ENCODE assay signal across 1 cellular context in the genomic region with DNA sequence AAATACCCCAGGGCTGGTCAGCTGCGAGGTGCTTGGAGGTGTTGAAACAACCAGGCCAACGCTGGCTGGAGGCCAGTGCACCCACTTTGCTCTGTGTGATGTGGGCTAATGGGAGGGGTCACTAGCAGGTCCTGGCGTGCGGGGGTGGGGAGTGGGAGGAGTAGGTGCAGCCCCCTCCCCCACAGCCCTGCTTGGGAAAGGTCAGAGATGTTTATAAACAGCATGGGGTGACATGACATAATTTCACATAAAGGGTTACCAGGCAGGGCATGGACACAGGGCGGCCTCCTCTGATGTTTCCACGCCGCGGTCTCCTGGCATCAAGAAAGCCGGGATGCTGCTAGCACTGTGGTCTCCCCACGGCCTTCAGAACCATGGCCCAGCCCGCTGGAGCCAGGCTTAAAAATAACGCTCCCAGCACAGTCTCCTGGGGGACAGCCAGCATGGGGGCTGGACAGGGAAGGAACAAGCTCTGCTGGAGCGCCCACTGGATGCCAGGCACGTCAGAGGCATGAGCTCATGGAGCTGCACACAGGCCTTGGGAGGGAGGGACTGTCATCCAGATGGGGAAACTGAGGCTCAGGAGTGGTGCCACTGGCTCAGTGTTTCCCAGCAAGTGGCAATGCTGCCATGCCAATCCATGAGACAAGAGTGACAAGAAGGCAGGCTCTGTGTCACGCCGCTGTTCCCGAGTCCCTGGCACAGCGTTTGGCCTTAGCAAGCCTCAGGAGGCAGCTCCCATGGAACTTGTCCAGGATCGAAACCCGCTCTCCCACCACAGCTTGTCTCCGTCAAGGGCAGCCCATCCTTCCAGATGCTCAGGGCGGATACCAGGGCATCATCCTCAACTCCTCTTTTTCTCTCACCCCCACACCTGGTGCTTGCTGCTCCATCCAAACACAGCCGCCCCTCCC.
TF ChIP-seq lines count a peak whose summit lies in the region.

No MANE protein-coding gene starts in this region.

TF ChIP-seq in HepG2, 621 proteins besides CTCF, POLR2A, EP300 and RAD21 (continued from another document and continues in another):
- TF ChIP-seq, protein P1, sequence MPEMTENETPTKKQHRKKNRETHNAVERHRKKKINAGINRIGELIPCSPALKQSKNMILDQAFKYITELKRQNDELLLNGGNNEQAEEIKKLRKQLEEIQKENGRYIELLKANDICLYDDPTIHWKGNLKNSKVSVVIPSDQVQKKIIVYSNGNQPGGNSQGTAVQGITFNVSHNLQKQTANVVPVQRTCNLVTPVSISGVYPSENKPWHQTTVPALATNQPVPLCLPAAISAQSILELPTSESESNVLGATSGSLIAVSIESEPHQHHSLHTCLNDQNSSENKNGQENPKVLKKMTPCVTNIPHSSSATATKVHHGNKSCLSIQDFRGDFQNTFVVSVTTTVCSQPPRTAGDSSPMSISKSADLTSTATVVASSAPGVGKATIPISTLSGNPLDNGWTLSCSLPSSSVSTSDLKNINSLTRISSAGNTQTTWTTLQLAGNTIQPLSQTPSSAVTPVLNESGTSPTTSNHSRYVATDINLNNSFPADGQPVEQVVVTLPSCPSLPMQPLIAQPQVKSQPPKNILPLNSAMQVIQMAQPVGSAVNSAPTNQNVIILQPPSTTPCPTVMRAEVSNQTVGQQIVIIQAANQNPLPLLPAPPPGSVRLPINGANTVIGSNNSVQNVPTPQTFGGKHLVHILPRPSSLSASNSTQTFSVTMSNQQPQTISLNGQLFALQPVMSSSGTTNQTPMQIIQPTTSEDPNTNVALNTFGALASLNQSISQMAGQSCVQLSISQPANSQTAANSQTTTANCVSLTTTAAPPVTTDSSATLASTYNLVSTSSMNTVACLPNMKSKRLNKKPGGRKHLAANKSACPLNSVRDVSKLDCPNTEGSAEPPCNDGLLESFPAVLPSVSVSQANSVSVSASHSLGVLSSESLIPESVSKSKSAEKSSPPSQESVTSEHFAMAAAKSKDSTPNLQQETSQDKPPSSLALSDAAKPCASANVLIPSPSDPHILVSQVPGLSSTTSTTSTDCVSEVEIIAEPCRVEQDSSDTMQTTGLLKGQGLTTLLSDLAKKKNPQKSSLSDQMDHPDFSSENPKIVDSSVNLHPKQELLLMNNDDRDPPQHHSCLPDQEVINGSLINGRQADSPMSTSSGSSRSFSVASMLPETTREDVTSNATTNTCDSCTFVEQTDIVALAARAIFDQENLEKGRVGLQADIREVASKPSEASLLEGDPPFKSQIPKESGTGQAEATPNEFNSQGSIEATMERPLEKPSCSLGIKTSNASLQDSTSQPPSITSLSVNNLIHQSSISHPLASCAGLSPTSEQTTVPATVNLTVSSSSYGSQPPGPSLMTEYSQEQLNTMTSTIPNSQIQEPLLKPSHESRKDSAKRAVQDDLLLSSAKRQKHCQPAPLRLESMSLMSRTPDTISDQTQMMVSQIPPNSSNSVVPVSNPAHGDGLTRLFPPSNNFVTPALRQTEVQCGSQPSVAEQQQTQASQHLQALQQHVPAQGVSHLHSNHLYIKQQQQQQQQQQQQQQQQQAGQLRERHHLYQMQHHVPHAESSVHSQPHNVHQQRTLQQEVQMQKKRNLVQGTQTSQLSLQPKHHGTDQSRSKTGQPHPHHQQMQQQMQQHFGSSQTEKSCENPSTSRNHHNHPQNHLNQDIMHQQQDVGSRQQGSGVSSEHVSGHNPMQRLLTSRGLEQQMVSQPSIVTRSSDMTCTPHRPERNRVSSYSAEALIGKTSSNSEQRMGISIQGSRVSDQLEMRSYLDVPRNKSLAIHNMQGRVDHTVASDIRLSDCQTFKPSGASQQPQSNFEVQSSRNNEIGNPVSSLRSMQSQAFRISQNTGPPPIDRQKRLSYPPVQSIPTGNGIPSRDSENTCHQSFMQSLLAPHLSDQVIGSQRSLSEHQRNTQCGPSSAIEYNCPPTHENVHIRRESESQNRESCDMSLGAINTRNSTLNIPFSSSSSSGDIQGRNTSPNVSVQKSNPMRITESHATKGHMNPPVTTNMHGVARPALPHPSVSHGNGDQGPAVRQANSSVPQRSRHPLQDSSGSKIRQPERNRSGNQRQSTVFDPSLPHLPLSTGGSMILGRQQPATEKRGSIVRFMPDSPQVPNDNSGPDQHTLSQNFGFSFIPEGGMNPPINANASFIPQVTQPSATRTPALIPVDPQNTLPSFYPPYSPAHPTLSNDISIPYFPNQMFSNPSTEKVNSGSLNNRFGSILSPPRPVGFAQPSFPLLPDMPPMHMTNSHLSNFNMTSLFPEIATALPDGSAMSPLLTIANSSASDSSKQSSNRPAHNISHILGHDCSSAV (CRISPR knock-in tag; IDR thresholded peaks at IDR 0.05; ENCODE audit: borderline replicate concordance), result no peak
- TF ChIP-seq, protein P2, sequence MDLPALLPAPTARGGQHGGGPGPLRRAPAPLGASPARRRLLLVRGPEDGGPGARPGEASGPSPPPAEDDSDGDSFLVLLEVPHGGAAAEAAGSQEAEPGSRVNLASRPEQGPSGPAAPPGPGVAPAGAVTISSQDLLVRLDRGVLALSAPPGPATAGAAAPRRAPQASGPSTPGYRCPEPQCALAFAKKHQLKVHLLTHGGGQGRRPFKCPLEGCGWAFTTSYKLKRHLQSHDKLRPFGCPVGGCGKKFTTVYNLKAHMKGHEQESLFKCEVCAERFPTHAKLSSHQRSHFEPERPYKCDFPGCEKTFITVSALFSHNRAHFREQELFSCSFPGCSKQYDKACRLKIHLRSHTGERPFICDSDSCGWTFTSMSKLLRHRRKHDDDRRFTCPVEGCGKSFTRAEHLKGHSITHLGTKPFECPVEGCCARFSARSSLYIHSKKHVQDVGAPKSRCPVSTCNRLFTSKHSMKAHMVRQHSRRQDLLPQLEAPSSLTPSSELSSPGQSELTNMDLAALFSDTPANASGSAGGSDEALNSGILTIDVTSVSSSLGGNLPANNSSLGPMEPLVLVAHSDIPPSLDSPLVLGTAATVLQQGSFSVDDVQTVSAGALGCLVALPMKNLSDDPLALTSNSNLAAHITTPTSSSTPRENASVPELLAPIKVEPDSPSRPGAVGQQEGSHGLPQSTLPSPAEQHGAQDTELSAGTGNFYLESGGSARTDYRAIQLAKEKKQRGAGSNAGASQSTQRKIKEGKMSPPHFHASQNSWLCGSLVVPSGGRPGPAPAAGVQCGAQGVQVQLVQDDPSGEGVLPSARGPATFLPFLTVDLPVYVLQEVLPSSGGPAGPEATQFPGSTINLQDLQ (CRISPR knock-in tag; IDR thresholded peaks at IDR 0.05), result peak; percentile 94
- TF ChIP-seq GLI4 (CRISPR knock-in tag; IDR thresholded peaks at IDR 0.05; ENCODE audit: borderline replicate concordance) (no peak), FOXO1 (CRISPR knock-in tag; IDR thresholded peaks at IDR 0.05) (peak; percentile 100), HNF4A (CRISPR knock-in tag; IDR thresholded peaks at IDR 0.05) (peak; percentile 94), JARID2 (CRISPR knock-in tag; IDR thresholded peaks at IDR 0.05; ENCODE audit: insufficient replicate concordance) (no peak), TCF7L2 (IDR thresholded peaks at IDR 0.05; ENCODE audit: low read depth, low read length) (peak; percentile 92), ZNF282 (IDR thresholded peaks at IDR 0.05; ENCODE audit: partially characterized antibody) (no peak), ZNF839 (CRISPR knock-in tag; IDR thresholded peaks at IDR 0.05; ENCODE audit: borderline replicate concordance) (peak; percentile 53; the same call in 1 of the 2 replicates), ZFP41 (CRISPR knock-in tag; IDR thresholded peaks at IDR 0.05; ENCODE audit: borderline replicate concordance) (peak; percentile 16; the same call in 1 of the 2 replicates), TBX3 (IDR thresholded peaks at IDR 0.05; ENCODE audit: borderline replicate concordance) (peak; percentile 91), ZNF567 (CRISPR knock-in tag; IDR thresholded peaks at IDR 0.05; ENCODE audit: borderline replicate concordance) (no peak; the same call in 1 of the 2 replicates), PAWR (CRISPR knock-in tag; IDR thresholded peaks at IDR 0.05; ENCODE audit: borderline replicate concordance) (peak; percentile 97), ZSCAN29 (CRISPR knock-in tag; conservative IDR thresholded peaks at IDR 0.05) (peak; percentile 99), ZNF230 (CRISPR knock-in tag; IDR thresholded peaks at IDR 0.05) (0 out of 2 replicates have a peak, but pooled peaks have one; percentile 61), HNF4G (IDR thresholded peaks at IDR 0.05; ENCODE audit: borderline replicate concordance, low read depth, low read length) (peak; percentile 92), HNF4G (CRISPR knock-in tag; IDR thresholded peaks at IDR 0.05; ENCODE audit: borderline replicate concordance, low read depth) (peak; percentile 90), THAP11 (CRISPR knock-in tag; IDR thresholded peaks at IDR 0.05) (peak; percentile 89), FLYWCH1 (CRISPR knock-in tag; IDR thresholded peaks at IDR 0.05) (0 out of 2 replicates have a peak, but pooled peaks have one; percentile 70), SUZ12 (IDR thresholded peaks at IDR 0.05; ENCODE audit: low read depth, low read length) (no peak), ARNTL (CRISPR knock-in tag; IDR thresholded peaks at IDR 0.05) (peak; percentile 96), KLF12 (CRISPR knock-in tag; IDR thresholded peaks at IDR 0.05; ENCODE audit: borderline replicate concordance) (peak; percentile 68), SPEN (CRISPR knock-in tag; IDR thresholded peaks at IDR 0.05; ENCODE audit: low read depth) (peak; percentile 88), ZBTB3 (CRISPR knock-in tag; IDR thresholded peaks at IDR 0.05; ENCODE audit: borderline replicate concordance, low read depth) (peak; percentile 90; the same call in 1 of the 2 replicates), DNMT1 (CRISPR knock-in tag; IDR thresholded peaks at IDR 0.05) (0 out of 2 replicates have a peak, but pooled peaks have one; percentile 64), ZNF749 (CRISPR knock-in tag; IDR thresholded peaks at IDR 0.05; ENCODE audit: borderline replicate concordance) (peak; percentile 94), NR1H2 (CRISPR knock-in tag; IDR thresholded peaks at IDR 0.05; ENCODE audit: borderline replicate concordance, low read depth) (peak; percentile 84; the same call in 1 of the 2 replicates), ZNF552 (CRISPR knock-in tag; IDR thresholded peaks at IDR 0.05; ENCODE audit: borderline replicate concordance) (peak; percentile 78), ZNF777 (CRISPR knock-in tag; IDR thresholded peaks at IDR 0.05) (peak; percentile 59)
- TF ChIP-seq, protein P3, sequence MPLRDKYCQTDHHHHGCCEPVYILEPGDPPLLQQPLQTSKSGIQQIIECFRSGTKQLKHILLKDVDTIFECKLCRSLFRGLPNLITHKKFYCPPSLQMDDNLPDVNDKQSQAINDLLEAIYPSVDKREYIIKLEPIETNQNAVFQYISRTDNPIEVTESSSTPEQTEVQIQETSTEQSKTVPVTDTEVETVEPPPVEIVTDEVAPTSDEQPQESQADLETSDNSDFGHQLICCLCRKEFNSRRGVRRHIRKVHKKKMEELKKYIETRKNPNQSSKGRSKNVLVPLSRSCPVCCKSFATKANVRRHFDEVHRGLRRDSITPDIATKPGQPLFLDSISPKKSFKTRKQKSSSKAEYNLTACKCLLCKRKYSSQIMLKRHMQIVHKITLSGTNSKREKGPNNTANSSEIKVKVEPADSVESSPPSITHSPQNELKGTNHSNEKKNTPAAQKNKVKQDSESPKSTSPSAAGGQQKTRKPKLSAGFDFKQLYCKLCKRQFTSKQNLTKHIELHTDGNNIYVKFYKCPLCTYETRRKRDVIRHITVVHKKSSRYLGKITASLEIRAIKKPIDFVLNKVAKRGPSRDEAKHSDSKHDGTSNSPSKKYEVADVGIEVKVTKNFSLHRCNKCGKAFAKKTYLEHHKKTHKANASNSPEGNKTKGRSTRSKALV (CRISPR knock-in tag; IDR thresholded peaks at IDR 0.05), result peak; percentile 38
- TF ChIP-seq, protein P4, sequence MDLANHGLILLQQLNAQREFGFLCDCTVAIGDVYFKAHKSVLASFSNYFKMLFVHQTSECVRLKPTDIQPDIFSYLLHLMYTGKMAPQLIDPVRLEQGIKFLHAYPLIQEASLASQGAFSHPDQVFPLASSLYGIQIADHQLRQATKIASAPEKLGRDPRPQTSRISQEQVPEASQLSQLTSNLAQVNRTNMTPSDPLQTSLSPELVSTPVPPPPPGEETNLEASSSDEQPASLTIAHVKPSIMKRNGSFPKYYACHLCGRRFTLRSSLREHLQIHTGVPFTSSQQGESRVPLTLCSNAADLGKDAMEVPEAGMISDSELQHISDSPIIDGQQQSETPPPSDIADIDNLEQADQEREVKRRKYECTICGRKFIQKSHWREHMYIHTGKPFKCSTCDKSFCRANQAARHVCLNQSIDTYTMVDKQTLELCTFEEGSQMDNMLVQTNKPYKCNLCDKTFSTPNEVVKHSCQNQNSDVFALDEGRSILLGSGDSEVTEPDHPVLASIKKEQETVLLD (CRISPR knock-in tag; IDR thresholded peaks at IDR 0.05; ENCODE audit: low read depth), result peak; percentile 74; the same call in 1 of the 2 replicates
- TF ChIP-seq, protein P5, sequence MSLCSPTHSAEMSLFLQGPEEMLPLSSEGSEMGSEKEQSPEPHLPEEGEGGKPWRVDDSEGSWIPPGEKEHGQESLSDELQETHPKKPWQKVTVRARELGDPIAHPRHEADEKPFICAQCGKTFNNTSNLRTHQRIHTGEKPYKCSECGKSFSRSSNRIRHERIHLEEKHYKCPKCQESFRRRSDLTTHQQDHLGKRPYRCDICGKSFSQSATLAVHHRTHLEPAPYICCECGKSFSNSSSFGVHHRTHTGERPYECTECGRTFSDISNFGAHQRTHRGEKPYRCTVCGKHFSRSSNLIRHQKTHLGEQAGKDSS (CRISPR knock-in tag; IDR thresholded peaks at IDR 0.05; ENCODE audit: borderline replicate concordance, low read depth), result peak; percentile 87
- TF ChIP-seq, protein P6, sequence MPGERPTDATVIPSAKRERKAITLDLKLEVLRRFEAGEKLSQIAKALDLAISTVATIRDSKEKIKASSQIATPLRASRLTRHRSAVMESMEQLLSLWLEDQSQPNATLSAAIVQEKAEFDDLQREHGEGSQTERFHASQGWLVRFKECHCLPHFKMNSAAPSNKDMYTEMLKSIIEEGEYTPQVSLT (CRISPR knock-in tag; IDR thresholded peaks at IDR 0.05; ENCODE audit: borderline replicate concordance, low read depth), result no peak
- TF ChIP-seq, protein P7, sequence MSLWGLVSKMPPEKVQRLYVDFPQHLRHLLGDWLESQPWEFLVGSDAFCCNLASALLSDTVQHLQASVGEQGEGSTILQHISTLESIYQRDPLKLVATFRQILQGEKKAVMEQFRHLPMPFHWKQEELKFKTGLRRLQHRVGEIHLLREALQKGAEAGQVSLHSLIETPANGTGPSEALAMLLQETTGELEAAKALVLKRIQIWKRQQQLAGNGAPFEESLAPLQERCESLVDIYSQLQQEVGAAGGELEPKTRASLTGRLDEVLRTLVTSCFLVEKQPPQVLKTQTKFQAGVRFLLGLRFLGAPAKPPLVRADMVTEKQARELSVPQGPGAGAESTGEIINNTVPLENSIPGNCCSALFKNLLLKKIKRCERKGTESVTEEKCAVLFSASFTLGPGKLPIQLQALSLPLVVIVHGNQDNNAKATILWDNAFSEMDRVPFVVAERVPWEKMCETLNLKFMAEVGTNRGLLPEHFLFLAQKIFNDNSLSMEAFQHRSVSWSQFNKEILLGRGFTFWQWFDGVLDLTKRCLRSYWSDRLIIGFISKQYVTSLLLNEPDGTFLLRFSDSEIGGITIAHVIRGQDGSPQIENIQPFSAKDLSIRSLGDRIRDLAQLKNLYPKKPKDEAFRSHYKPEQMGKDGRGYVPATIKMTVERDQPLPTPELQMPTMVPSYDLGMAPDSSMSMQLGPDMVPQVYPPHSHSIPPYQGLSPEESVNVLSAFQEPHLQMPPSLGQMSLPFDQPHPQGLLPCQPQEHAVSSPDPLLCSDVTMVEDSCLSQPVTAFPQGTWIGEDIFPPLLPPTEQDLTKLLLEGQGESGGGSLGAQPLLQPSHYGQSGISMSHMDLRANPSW (CRISPR knock-in tag; IDR thresholded peaks at IDR 0.05; ENCODE audit: borderline replicate concordance), result no peak; the same call in 1 of the 2 replicates
